In genomic region chr20:46709459-46710148, GRCh38 we compare ENCODE assay signal across 1 cellular context.
TF ChIP-seq lines count a peak whose summit lies in the region.

SLC2A10 (plus strand) TSS chr20:46709649; CDS start chr20:46709737, 88 bp downstream.

TF ChIP-seq in HepG2, 621 proteins besides CTCF, POLR2A, EP300 and RAD21 (continued from another document and continues in another):
- TF ChIP-seq ZNF318 (CRISPR knock-in tag; IDR thresholded peaks at IDR 0.05): no peak; the same call in 1 of the 2 replicates
- no peak for TF ChIP-seq CEBPZ (IDR thresholded peaks at IDR 0.05; ENCODE audit: low read length)
- TF ChIP-seq TEAD2 (CRISPR knock-in tag; IDR thresholded peaks at IDR 0.05): no peak
- TF ChIP-seq SSRP1 (CRISPR knock-in tag; IDR thresholded peaks at IDR 0.05): no peak
- no peak for TF ChIP-seq ZBTB40 (IDR thresholded peaks at IDR 0.05)
- peak; percentile 77 for TF ChIP-seq ZBTB40 (CRISPR knock-in tag; IDR thresholded peaks at IDR 0.05)
- TF ChIP-seq THAP9 (CRISPR knock-in tag; IDR thresholded peaks at IDR 0.05; ENCODE audit: borderline replicate concordance): peak; percentile 31; the same call in 1 of the 2 replicates
- TF ChIP-seq ZBTB26 (CRISPR knock-in tag; IDR thresholded peaks at IDR 0.05; ENCODE audit: borderline replicate concordance): no peak
- no peak for TF ChIP-seq HNRNPUL1 (IDR thresholded peaks at IDR 0.05; ENCODE audit: low read depth, low read length)
- TF ChIP-seq THAP11 (CRISPR knock-in tag; IDR thresholded peaks at IDR 0.05): peak; percentile 57; the same call in 1 of the 2 replicates
- peak; percentile 62; the same call in 1 of the 2 replicates for TF ChIP-seq CSRNP1 (CRISPR knock-in tag; IDR thresholded peaks at IDR 0.05)
- TF ChIP-seq ZNF780A (CRISPR knock-in tag; IDR thresholded peaks at IDR 0.05): peak; percentile 83
- no peak for TF ChIP-seq IRX3 (CRISPR knock-in tag; IDR thresholded peaks at IDR 0.05; ENCODE audit: borderline replicate concordance, low read depth)
